ENCODE assay signal across 8 cellular contexts in the genomic region with DNA sequence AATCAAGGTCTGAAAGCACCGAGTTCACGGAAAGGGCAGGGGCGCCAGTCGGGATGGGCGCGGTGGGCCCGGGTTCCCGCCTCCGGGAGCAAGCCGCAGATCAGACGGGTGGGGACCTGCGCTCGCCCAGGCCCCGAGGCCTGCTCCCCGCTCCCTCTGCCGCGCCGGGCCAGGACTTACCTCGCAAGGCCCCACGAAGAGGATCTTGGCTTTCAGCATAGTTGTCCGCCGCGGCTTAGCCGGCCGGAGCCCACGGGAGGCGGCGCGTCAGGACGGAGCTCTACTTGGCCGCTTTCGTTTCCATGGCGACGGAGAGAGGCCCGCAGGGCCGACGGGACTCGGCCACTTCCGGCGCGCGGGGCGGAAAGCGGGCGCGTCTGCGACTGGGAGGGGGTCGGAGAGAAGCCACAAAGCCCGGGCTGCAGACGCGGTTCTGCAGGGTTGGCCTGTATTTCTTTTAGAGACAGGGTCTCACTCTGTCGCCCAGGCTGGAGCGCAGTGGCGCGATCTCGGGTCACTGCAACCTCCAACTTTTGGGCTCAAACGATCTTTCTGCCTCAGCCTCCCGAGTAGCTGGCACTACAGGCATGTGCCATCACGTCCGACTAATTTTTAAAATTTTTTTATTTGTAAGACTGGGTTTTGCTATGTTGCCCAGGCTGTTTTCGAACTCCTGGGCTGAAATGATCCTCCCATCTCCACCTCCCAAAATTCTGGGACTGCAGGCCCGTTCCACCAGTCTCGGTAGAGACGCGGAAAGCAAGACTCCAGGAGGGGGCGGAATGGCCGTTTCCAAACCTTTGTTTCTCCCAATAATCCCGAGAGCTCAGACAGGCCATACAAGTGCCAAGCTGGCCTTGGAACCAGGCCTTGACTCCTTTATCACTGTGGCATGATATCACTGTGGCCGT. TPM values are rescaled to one million over a fixed set of nuclear protein-coding genes. Genes with fewer than 3 reads are reported as not detected.
A peak's percentile ranks its signal among the peaks of the same experiment; 100 is the strongest.
DNase-seq lines count a peak whose midpoint lies in the region; ATAC-seq and TF ChIP-seq lines count a peak whose summit lies in the region.

A gene (minus strand): TSS at position 322 of the 911 bp plus-strand sequence. CDS start 103 bp downstream, at position 219.

- peak; percentile 94 for DNase-seq in EH (ENCODE audit: low read depth)
- peak; percentile 99 for DNase-seq in GM23338 (ENCODE audit: low spot score)
- DNase-seq in LNCaP clone FGC (ENCODE audit: low read depth), result peak; percentile 68
- peak; percentile 99 for DNase-seq in RPMI8226
- DNase-seq in activated effector memory CD4-positive, alpha-beta T cell treated with Interleukin-2 at 50 U/mL for 16 hours, result peak; percentile 76
- peak; percentile 86 for DNase-seq in fibroblast of the aortic adventitia (ENCODE audit: low read depth)
- peak; percentile 95 for DNase-seq in nephron progenitor cell

- H3K9me2 ChIP-seq in GM23338 (ENCODE audit: insufficient read depth), result no peaks in the 10 kb centered on the region

- 0 out of 2 replicates have a peak, but pooled peaks cover 4% of the 10 kb centered on the region for H3K79me2 ChIP-seq in GM23338 (replicated peaks; ENCODE audit: insufficient read depth)

- no peaks in the 10 kb centered on the region for H3K9me3 Mint-ChIP-seq in GM23338
- no peaks in the 10 kb centered on the region for H3K9me3 Mint-ChIP-seq in nephron progenitor cell
- no peaks in the 10 kb centered on the region for H3K9me3 Mint-ChIP-seq in stimulated activated naive CD8-positive, alpha-beta T cell treated with anti-CD3 and anti-CD28 coated beads, Interleukin-15, Interleukin-2, amounts not matched to agents 100 ng/mL and 50 ng/mL, for 24 hours

- peaks cover 12% of the 10 kb centered on the region for H3K36me3 Mint-ChIP-seq in GM23338 (ENCODE audit: low read depth)
- H3K36me3 Mint-ChIP-seq in nephron progenitor cell (ENCODE audit: low read depth), result peaks cover 11% of the 10 kb centered on the region
- no peaks in the 10 kb centered on the region for H3K36me3 Mint-ChIP-seq in stimulated activated naive CD8-positive, alpha-beta T cell treated with anti-CD3 and anti-CD28 coated beads, Interleukin-15, Interleukin-2, amounts not matched to agents 100 ng/mL and 50 ng/mL, for 24 hours (ENCODE audit: low read depth)

- H3K27me3 Mint-ChIP-seq in GM23338 (ENCODE audit: insufficient read depth, low read depth, poor library complexity), result peaks cover 19% of the 10 kb centered on the region
- H3K27me3 Mint-ChIP-seq in nephron progenitor cell (ENCODE audit: low read depth, poor library complexity), result peaks cover 5% of the 10 kb centered on the region
- no peaks in the 10 kb centered on the region for H3K27me3 Mint-ChIP-seq in stimulated activated naive CD8-positive, alpha-beta T cell treated with anti-CD3 and anti-CD28 coated beads, Interleukin-15, Interleukin-2, amounts not matched to agents 100 ng/mL and 50 ng/mL, for 24 hours

- H3K4me3 Mint-ChIP-seq in GM23338 (peak within 1 kb of the TSS; percentile 91), nephron progenitor cell (peak within 1 kb of the TSS; percentile 95)
- peak within 1 kb of the TSS; percentile 87 for H3K4me3 Mint-ChIP-seq in stimulated activated naive CD8-positive, alpha-beta T cell treated with anti-CD3 and anti-CD28 coated beads, Interleukin-15, Interleukin-2, amounts not matched to agents 100 ng/mL and 50 ng/mL, for 24 hours

- peak within 1 kb of the TSS; percentile 96 for H3K27ac ChIP-seq in GM23338 (ENCODE audit: low read depth)

- no peaks in the 10 kb centered on the region for H3K36me3 ChIP-seq in GM23338 (ENCODE audit: insufficient read depth)

- peak within 1 kb of the TSS; percentile 94 for H2AFZ ChIP-seq in GM23338

- no peaks in the 10 kb centered on the region for H3K27me3 ChIP-seq in GM23338 (ENCODE audit: insufficient read depth)

- H3K4me1 Mint-ChIP-seq in GM23338 (peaks cover 6% of the 10 kb centered on the region; the same call in 2 of the 3 replicates), nephron progenitor cell (peaks cover 25% of the 10 kb centered on the region)
- peaks cover 9% of the 10 kb centered on the region for H3K4me1 Mint-ChIP-seq in stimulated activated naive CD8-positive, alpha-beta T cell treated with anti-CD3 and anti-CD28 coated beads, Interleukin-15, Interleukin-2, amounts not matched to agents 100 ng/mL and 50 ng/mL, for 24 hours (ENCODE audit: low read depth)

- H3K4me2 ChIP-seq in GM23338, result peak within 1 kb of the TSS; percentile 98

- no peaks in the 10 kb centered on the region for H4K20me1 ChIP-seq in GM23338 (replicated peaks; ENCODE audit: insufficient read depth)

- ATAC-seq in GM23338, result peak; percentile 96

- H3K27ac Mint-ChIP-seq in GM23338 (peak within 1 kb of the TSS; percentile 99), nephron progenitor cell (peak within 1 kb of the TSS; percentile 96)
- H3K27ac Mint-ChIP-seq in stimulated activated naive CD8-positive, alpha-beta T cell treated with anti-CD3 and anti-CD28 coated beads, Interleukin-15, Interleukin-2, amounts not matched to agents 100 ng/mL and 50 ng/mL, for 24 hours, result peak within 1 kb of the TSS; percentile 87

- H3K4me3 ChIP-seq in GM23338 (peak within 1 kb of the TSS; percentile 95), LNCaP clone FGC (ENCODE audit: low read depth, low read length) (peak within 1 kb of the TSS; percentile 67), fibroblast of the aortic adventitia (ENCODE audit: low read depth, low read length) (peak within 1 kb of the TSS; percentile 90)

- H3F3A ChIP-seq in GM23338 (replicated peaks; ENCODE audit: low read depth), result peaks cover 10% of the 10 kb centered on the region

- peaks cover 4% of the 10 kb centered on the region; the same call in 1 of the 2 replicates for H3K4me1 ChIP-seq in GM23338 (ENCODE audit: insufficient read depth)

- TF ChIP-seq CTCF in GM23338 (conservative IDR thresholded peaks at IDR 0.05; ENCODE audit: low read depth in 2 of 2) (peak; percentile 50 to 67), LNCaP clone FGC (IDR thresholded peaks at IDR 0.05; ENCODE audit: control insufficient read depth, extremely low read depth, insufficient read depth) (peak; percentile 37; the same call in 1 of the 2 replicates), fibroblast of the aortic adventitia (IDR thresholded peaks at IDR 0.05; ENCODE audit: insufficient read depth, low read length) (peak; percentile 50), nephron progenitor cell (IDR thresholded peaks at IDR 0.05) (peak; percentile 15)

TF ChIP-seq in GM23338, 12 proteins besides CTCF, POLR2A, EP300 and RAD21:
- TF ChIP-seq EZH2 (IDR thresholded peaks at IDR 0.05; ENCODE audit: low read depth, unreplicated experiment) (no peak), NANOG (IDR thresholded peaks at IDR 0.05; ENCODE audit: borderline replicate concordance) (no peak), CREB1 (CRISPR knock-in tag; IDR thresholded peaks at IDR 0.05; ENCODE audit: low read depth) (0 out of 2 replicates have a peak, but pooled peaks have one; percentile 16), POLR2AphosphoS5 (IDR thresholded peaks at IDR 0.05; ENCODE audit: low read depth) (peak; percentile 84)
- TF ChIP-seq, protein P1, sequence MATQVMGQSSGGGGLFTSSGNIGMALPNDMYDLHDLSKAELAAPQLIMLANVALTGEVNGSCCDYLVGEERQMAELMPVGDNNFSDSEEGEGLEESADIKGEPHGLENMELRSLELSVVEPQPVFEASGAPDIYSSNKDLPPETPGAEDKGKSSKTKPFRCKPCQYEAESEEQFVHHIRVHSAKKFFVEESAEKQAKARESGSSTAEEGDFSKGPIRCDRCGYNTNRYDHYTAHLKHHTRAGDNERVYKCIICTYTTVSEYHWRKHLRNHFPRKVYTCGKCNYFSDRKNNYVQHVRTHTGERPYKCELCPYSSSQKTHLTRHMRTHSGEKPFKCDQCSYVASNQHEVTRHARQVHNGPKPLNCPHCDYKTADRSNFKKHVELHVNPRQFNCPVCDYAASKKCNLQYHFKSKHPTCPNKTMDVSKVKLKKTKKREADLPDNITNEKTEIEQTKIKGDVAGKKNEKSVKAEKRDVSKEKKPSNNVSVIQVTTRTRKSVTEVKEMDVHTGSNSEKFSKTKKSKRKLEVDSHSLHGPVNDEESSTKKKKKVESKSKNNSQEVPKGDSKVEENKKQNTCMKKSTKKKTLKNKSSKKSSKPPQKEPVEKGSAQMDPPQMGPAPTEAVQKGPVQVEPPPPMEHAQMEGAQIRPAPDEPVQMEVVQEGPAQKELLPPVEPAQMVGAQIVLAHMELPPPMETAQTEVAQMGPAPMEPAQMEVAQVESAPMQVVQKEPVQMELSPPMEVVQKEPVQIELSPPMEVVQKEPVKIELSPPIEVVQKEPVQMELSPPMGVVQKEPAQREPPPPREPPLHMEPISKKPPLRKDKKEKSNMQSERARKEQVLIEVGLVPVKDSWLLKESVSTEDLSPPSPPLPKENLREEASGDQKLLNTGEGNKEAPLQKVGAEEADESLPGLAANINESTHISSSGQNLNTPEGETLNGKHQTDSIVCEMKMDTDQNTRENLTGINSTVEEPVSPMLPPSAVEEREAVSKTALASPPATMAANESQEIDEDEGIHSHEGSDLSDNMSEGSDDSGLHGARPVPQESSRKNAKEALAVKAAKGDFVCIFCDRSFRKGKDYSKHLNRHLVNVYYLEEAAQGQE (IDR thresholded peaks at IDR 0.05; ENCODE audit: unreplicated experiment), result no peak
- TF ChIP-seq, protein P2, sequence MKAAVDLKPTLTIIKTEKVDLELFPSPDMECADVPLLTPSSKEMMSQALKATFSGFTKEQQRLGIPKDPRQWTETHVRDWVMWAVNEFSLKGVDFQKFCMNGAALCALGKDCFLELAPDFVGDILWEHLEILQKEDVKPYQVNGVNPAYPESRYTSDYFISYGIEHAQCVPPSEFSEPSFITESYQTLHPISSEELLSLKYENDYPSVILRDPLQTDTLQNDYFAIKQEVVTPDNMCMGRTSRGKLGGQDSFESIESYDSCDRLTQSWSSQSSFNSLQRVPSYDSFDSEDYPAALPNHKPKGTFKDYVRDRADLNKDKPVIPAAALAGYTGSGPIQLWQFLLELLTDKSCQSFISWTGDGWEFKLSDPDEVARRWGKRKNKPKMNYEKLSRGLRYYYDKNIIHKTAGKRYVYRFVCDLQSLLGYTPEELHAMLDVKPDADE (IDR thresholded peaks at IDR 0.05), result peak; percentile 67; the same call in 1 of the 2 replicates

RNA-seq across cellular contexts. Expression of the gene that starts here (rescaled TPM):
- total RNA-seq in GM23338 (2014; rRNA removed; shearing (Covaris generic)), result 13.8 and 22.5 TPM in 2 replicates
- 28.6 and 38.8 TPM in 2 replicates for polyA plus RNA-seq in GM23338 (2016; fragmentation: Nextera tagmentation; extraction: Ambion mirVana)
- 38.1 and 57.7 TPM in 2 replicates for total RNA-seq in fibroblast of the aortic adventitia (ENCODE audit: low replicate concordance)

Comparison
In these comparisons a context has a peak if more than half of its experiments do, and no peak if none do; other contexts are left out.
1. Peak in every context shown above with its lines: DNase-seq, ATAC-seq, H3K4me3 ChIP-seq and H3K27ac ChIP-seq.